26 cellular contexts compared by ENCODE assay signal in genomic region chr20:22743426-22743825, GRCh38.
"Had no signal": no experiment of that assay in that cellular context is flagged by ENCODE, and none has a peak within 500 bp of the region (broad histone marks: within the 10 kb centered on the region; RNA-seq: fewer than 3 reads in every experiment).

No MANE protein-coding gene starts in this region.

- H3K4me1 ChIP-seq: prostate gland, stomach had no signal

- ATAC-seq: activated CD4-positive, alpha-beta T cell treated with anti-CD3 and anti-CD28 coated beads for 36 hours; activated CD8-positive, alpha-beta memory T cell treated with anti-CD3 and anti-CD28 coated beads, Interleukin-2, amount 10 ng/mL, durations not matched to agents 7 days and 5 days; activated CD8-positive, alpha-beta T cell treated with anti-CD3 and anti-CD28 coated beads, Interleukin-2, amount 10 ng/mL, durations not matched to agents 7 days and 5 days; activated naive CD4-positive, alpha-beta T cell treated with anti-CD3 and anti-CD28 coated beads, Interleukin-2, amount 50 U/mL, for 72 hours; naive thymus-derived CD4-positive, alpha-beta T cell; stimulated activated memory B cell treated with anti-CD40 and anti-IgM and Interleukin-4, amounts not matched to agents 10 μg/mL and 1 μg/mL and 100 μg/mL, for 72 hours had no signal

- H3K9me3 ChIP-seq: ovary, prostate gland, sigmoid colon, tibial artery had no signal

- H3K9me3 Mint-ChIP-seq: activated naive CD4-positive, alpha-beta T cell treated with anti-CD3 and anti-CD28 coated beads, Interleukin-2, amount 50 U/mL, for 72 hours had no signal

- H3K4me3 ChIP-seq: ovary, prostate gland, sigmoid colon, stomach, tibial artery had no signal

- H3K27ac ChIP-seq: ovary, prostate gland, sigmoid colon, stomach, tibial artery had no signal

- FAIRE-seq: colon, frontal cortex, small intestine, urothelium cell line had no signal

- H3K4me1 Mint-ChIP-seq: activated CD4-positive, alpha-beta T cell treated with anti-CD3 and anti-CD28 coated beads for 36 hours; activated CD8-positive, alpha-beta memory T cell treated with anti-CD3 and anti-CD28 coated beads, Interleukin-2, amount 10 ng/mL, durations not matched to agents 7 days and 5 days; naive thymus-derived CD4-positive, alpha-beta T cell; stimulated activated memory B cell treated with anti-CD40 and anti-IgM and Interleukin-4, amounts not matched to agents 10 μg/mL and 1 μg/mL and 100 μg/mL, for 72 hours had no signal

- H3K27me3 ChIP-seq: ovary, sigmoid colon, stomach, tibial artery had no signal

- H3K27me3 Mint-ChIP-seq: activated CD4-positive, alpha-beta T cell treated with anti-CD3 and anti-CD28 coated beads for 36 hours; activated CD8-positive, alpha-beta memory T cell treated with anti-CD3 and anti-CD28 coated beads, Interleukin-2, amount 10 ng/mL, durations not matched to agents 7 days and 5 days; naive thymus-derived CD4-positive, alpha-beta T cell; stimulated activated memory B cell treated with anti-CD40 and anti-IgM and Interleukin-4, amounts not matched to agents 10 μg/mL and 1 μg/mL and 100 μg/mL, for 72 hours had no signal

- H3K36me3 ChIP-seq: ovary, prostate gland, sigmoid colon, stomach, tibial artery had no signal

- H3K36me3 Mint-ChIP-seq: activated CD8-positive, alpha-beta memory T cell treated with anti-CD3 and anti-CD28 coated beads, Interleukin-2, amount 10 ng/mL, durations not matched to agents 7 days and 5 days; activated naive CD4-positive, alpha-beta T cell treated with anti-CD3 and anti-CD28 coated beads, Interleukin-2, amount 50 U/mL, for 72 hours; naive thymus-derived CD4-positive, alpha-beta T cell; stimulated activated memory B cell treated with anti-CD40 and anti-IgM and Interleukin-4, amounts not matched to agents 10 μg/mL and 1 μg/mL and 100 μg/mL, for 72 hours had no signal

- DNase-seq: activated CD4-positive, alpha-beta T cell treated with anti-CD3 and anti-CD28 coated beads for 36 hours; activated CD4-positive, CD25-positive, alpha-beta regulatory T cell; activated CD8-positive, alpha-beta memory T cell treated with anti-CD3 and anti-CD28 coated beads, Interleukin-2, amount 10 ng/mL, durations not matched to agents 7 days and 5 days; activated CD8-positive, alpha-beta T cell treated with anti-CD3 and anti-CD28 coated beads, Interleukin-2, amount 10 ng/mL, durations not matched to agents 7 days and 5 days; activated naive CD4-positive, alpha-beta T cell; activated T-cell treated with anti-CD3 and anti-CD28 coated beads, Interleukin-2, amount 50 U/mL, for 48 hours; dermis blood vessel endothelial cell; effector CD4-positive, alpha-beta T cell; erythroblast; midbrain; naive thymus-derived CD4-positive, alpha-beta T cell; ovary; retina; sigmoid colon; small intestine; stimulated activated CD4-positive, alpha-beta T cell treated with anti-CD3 and anti-CD28 coated beads, Interleukin-1b, Interleukin-23, amount 100 ng/mL, for 48 hours; stimulated activated CD4-positive, alpha-beta T cell treated with anti-CD3 and anti-CD28 coated beads, Interleukin-4, amount 100 ng/mL, for 4 hours; stimulated activated CD8-positive, alpha-beta memory T cell treated with anti-CD3 and anti-CD28 coated beads, Interleukin-4, amount 100 ng/mL, for 48 hours; stomach; tibial artery had no signal

- H3K27ac Mint-ChIP-seq: activated CD4-positive, alpha-beta T cell treated with anti-CD3 and anti-CD28 coated beads for 36 hours; activated CD8-positive, alpha-beta memory T cell treated with anti-CD3 and anti-CD28 coated beads, Interleukin-2, amount 10 ng/mL, durations not matched to agents 7 days and 5 days; activated CD8-positive, alpha-beta T cell treated with anti-CD3 and anti-CD28 coated beads, Interleukin-2, amount 10 ng/mL, durations not matched to agents 7 days and 5 days; activated naive CD4-positive, alpha-beta T cell treated with anti-CD3 and anti-CD28 coated beads, Interleukin-2, amount 50 U/mL, for 72 hours; naive thymus-derived CD4-positive, alpha-beta T cell; stimulated activated memory B cell treated with anti-CD40 and anti-IgM and Interleukin-4, amounts not matched to agents 10 μg/mL and 1 μg/mL and 100 μg/mL, for 72 hours had no signal

- H3K4me3 Mint-ChIP-seq: activated CD4-positive, alpha-beta T cell treated with anti-CD3 and anti-CD28 coated beads for 36 hours; activated CD8-positive, alpha-beta memory T cell treated with anti-CD3 and anti-CD28 coated beads, Interleukin-2, amount 10 ng/mL, durations not matched to agents 7 days and 5 days; activated CD8-positive, alpha-beta T cell treated with anti-CD3 and anti-CD28 coated beads, Interleukin-2, amount 10 ng/mL, durations not matched to agents 7 days and 5 days; naive thymus-derived CD4-positive, alpha-beta T cell; stimulated activated memory B cell treated with anti-CD40 and anti-IgM and Interleukin-4, amounts not matched to agents 10 μg/mL and 1 μg/mL and 100 μg/mL, for 72 hours had no signal
